Comparison of ENCODE assay signal across 7 cellular contexts in the genomic region with DNA sequence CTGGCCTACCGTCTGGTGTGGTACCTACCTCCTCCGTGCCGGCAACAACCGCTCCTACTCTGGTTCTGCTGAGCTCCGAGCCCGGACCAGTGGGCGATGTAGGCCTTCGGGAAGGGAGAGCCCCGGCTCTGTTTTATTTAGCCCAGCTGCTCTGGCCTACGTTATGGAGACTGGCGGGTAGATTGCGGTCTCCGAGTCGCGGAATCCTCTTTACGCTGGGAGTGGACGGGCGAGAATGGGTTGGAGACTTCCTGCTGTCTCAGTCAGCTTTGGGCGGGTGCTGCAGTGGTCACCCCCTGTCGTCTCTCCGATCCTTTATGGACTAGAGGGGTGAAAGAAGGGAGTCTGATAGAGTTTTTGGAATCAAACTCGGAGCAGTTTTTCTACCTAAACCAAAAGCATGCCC.
DNase-seq lines count a peak whose midpoint lies in the region; ATAC-seq and TF ChIP-seq lines count a peak whose summit lies in the region.

No MANE protein-coding gene starts in this region.

- peak overlapping the region; percentile 70 for H3K4me3 ChIP-seq in HFF-Myc (replicated peaks; ENCODE audit: low read depth, low read length)
- H3K4me3 ChIP-seq in coronary artery, result peak overlapping the region; percentile 100
- H3K4me3 ChIP-seq in mucosa of stomach (ENCODE audit: low read length), result peak overlapping the region; percentile 98

- peaks cover 15% of the 10 kb centered on the region for H3K4me1 ChIP-seq in mucosa of stomach (ENCODE audit: control insufficient read depth, insufficient read depth, low read length)

- peak overlapping the region; percentile 83 to 98 for H3K27ac ChIP-seq in coronary artery

- TF ChIP-seq CTCF in HFF-Myc (IDR thresholded peaks at IDR 0.05; ENCODE audit: low read depth, low read length, missing control alignments) (no peak), coronary artery (IDR thresholded peaks at IDR 0.05) (no peak)

- DNase-seq in HFF-Myc (ENCODE audit: extremely low read depth, low read depth), result no peak
- DNase-seq in MV-4-11 (lab: John Stamatoyannopoulos, UW), result peak; percentile 59
- DNase-seq in coronary artery (ENCODE audit: low spot score), result no peak
- no peak for DNase-seq in NCI-H510A treated with DMSO at 0.1 percent for 48 hours (lab: John Stamatoyannopoulos, UW)
- no peak for DNase-seq in activated effector memory CD4-positive, alpha-beta T cell treated with anti-CD3 and anti-CD28 coated beads, Interleukin-2, amount 50 U/mL, for 16 hours

- H3K9me3 ChIP-seq in mucosa of stomach (ENCODE audit: control insufficient read depth, low read length), result no peaks in the 10 kb centered on the region

- H3K9ac ChIP-seq in mucosa of stomach (ENCODE audit: low read length), result peak overlapping the region; percentile 97

- no peaks in the 10 kb centered on the region for H3K27me3 ChIP-seq in mucosa of stomach (ENCODE audit: control insufficient read depth, insufficient read depth, low read length)

- ATAC-seq in GM18858 (IDR thresholded peaks at IDR 0.05; ENCODE audit: unreplicated experiment), result peak; percentile 19

- no peaks in the 10 kb centered on the region for H3K36me3 ChIP-seq in mucosa of stomach (ENCODE audit: control insufficient read depth, insufficient read depth, low read length)
